In genomic region chr16:66364959-66365306, GRCh38 we compare ENCODE assay signal across 1 cellular context.
TF ChIP-seq lines count a peak whose summit lies in the region.

No MANE protein-coding gene starts in this region.

TF ChIP-seq in endothelial cell of umbilical vein, 7 proteins besides CTCF, POLR2A, EP300 and RAD21:
- TF ChIP-seq EZH2 (IDR thresholded peaks at IDR 0.05; ENCODE audit: borderline replicate concordance, low read depth, low read length, severe bottlenecking): no peak
- TF ChIP-seq MAX (IDR thresholded peaks at IDR 0.05; ENCODE audit: insufficient read depth, insufficient read length): no peak
- peak; percentile 57 for TF ChIP-seq JUN (IDR thresholded peaks at IDR 0.05; ENCODE audit: borderline replicate concordance, insufficient read depth, insufficient read length, low read depth)
- no peak for TF ChIP-seq POLR2AphosphoS5 (IDR thresholded peaks at IDR 0.05; ENCODE audit: insufficient read depth, low read depth, low read length)
- TF ChIP-seq FOS (IDR thresholded peaks at IDR 0.05; ENCODE audit: borderline replicate concordance, insufficient read depth, low read length): no peak
- no peak for TF ChIP-seq MYC (IDR thresholded peaks at IDR 0.05; ENCODE audit: low read depth, low read length)
- no peak for TF ChIP-seq GATA2 (IDR thresholded peaks at IDR 0.05; ENCODE audit: insufficient read depth, insufficient read length, low read depth, low read length)
